ENCODE assay signal across 14 cellular contexts in genomic region chr6:3296113-3296512, GRCh38.
"Had no signal": no experiment of that assay in that cellular context is flagged by ENCODE, and none has a peak within 500 bp of the region (broad histone marks: within the 10 kb centered on the region; RNA-seq: fewer than 3 reads in every experiment).

No MANE protein-coding gene starts in this region.

- H3K4me1 Mint-ChIP-seq: activated CD8-positive, alpha-beta memory T cell treated with anti-CD3 and anti-CD28 coated beads, Interleukin-2, amount 10 ng/mL, durations not matched to agents 7 days and 5 days; activated naive CD4-positive, alpha-beta T cell treated with anti-CD3 and anti-CD28 coated beads, Interleukin-2, amount 10 ng/mL, durations not matched to agents 7 days and 5 days; central memory CD8-positive, alpha-beta T cell had no signal

- H3K36me3 ChIP-seq: prostate gland, thyroid gland had no signal

- ATAC-seq: activated CD8-positive, alpha-beta memory T cell treated with anti-CD3 and anti-CD28 coated beads, Interleukin-2, amount 10 ng/mL, durations not matched to agents 7 days and 5 days; naive thymus-derived CD8-positive, alpha-beta T cell had no signal

- H3K9me3 ChIP-seq: body of pancreas, prostate gland, thyroid gland had no signal

- H3K27ac ChIP-seq: body of pancreas, prostate gland, thyroid gland had no signal

- H3K36me3 Mint-ChIP-seq: activated CD8-positive, alpha-beta memory T cell treated with anti-CD3 and anti-CD28 coated beads, Interleukin-2, amount 10 ng/mL, durations not matched to agents 7 days and 5 days; activated naive CD4-positive, alpha-beta T cell treated with anti-CD3 and anti-CD28 coated beads, Interleukin-2, amount 10 ng/mL, durations not matched to agents 7 days and 5 days; naive thymus-derived CD8-positive, alpha-beta T cell had no signal

- H3K9me3 Mint-ChIP-seq: activated naive CD4-positive, alpha-beta T cell treated with anti-CD3 and anti-CD28 coated beads, Interleukin-2, amount 10 ng/mL, durations not matched to agents 7 days and 5 days; central memory CD8-positive, alpha-beta T cell; dendritic cell treated with granulocyte-macrophage colony-stimulating factor and Interleukin-4, amounts not matched to agents 40 ng/mL and 50 ng/mL, for 4 days; naive thymus-derived CD8-positive, alpha-beta T cell had no signal

- H3K4me1 ChIP-seq: prostate gland, thyroid gland had no signal

- H3K27me3 ChIP-seq: body of pancreas, thyroid gland had no signal

- H3K4me3 ChIP-seq: body of pancreas, lung, prostate gland, thyroid gland had no signal

- H3K27me3 Mint-ChIP-seq: activated CD8-positive, alpha-beta memory T cell treated with anti-CD3 and anti-CD28 coated beads, Interleukin-2, amount 10 ng/mL, durations not matched to agents 7 days and 5 days; activated naive CD4-positive, alpha-beta T cell treated with anti-CD3 and anti-CD28 coated beads, Interleukin-2, amount 10 ng/mL, durations not matched to agents 7 days and 5 days had no signal

- DNase-seq: activated CD4-positive, alpha-beta T cell treated with anti-CD3 and anti-CD28 coated beads for 1 hour; activated CD4-positive, alpha-beta T cell treated with anti-CD3 and anti-CD28 coated beads, Interleukin-2, amount 50 U/mL, for 48 hours; activated CD8-positive, alpha-beta memory T cell treated with anti-CD3 and anti-CD28 coated beads, Interleukin-2, amount 10 ng/mL, durations not matched to agents 7 days and 5 days; erythroblast; kidney glomerular epithelial cell; naive thymus-derived CD8-positive, alpha-beta T cell; T-helper 9 cell had no signal

- H3K4me3 Mint-ChIP-seq: activated CD8-positive, alpha-beta memory T cell treated with anti-CD3 and anti-CD28 coated beads, Interleukin-2, amount 10 ng/mL, durations not matched to agents 7 days and 5 days; activated naive CD4-positive, alpha-beta T cell treated with anti-CD3 and anti-CD28 coated beads, Interleukin-2, amount 10 ng/mL, durations not matched to agents 7 days and 5 days; central memory CD8-positive, alpha-beta T cell; dendritic cell treated with granulocyte-macrophage colony-stimulating factor and Interleukin-4, amounts not matched to agents 40 ng/mL and 50 ng/mL, for 4 days; naive thymus-derived CD8-positive, alpha-beta T cell had no signal

- H3K27ac Mint-ChIP-seq: activated CD8-positive, alpha-beta memory T cell treated with anti-CD3 and anti-CD28 coated beads, Interleukin-2, amount 10 ng/mL, durations not matched to agents 7 days and 5 days; activated naive CD4-positive, alpha-beta T cell treated with anti-CD3 and anti-CD28 coated beads, Interleukin-2, amount 10 ng/mL, durations not matched to agents 7 days and 5 days; dendritic cell treated with granulocyte-macrophage colony-stimulating factor and Interleukin-4, amounts not matched to agents 40 ng/mL and 50 ng/mL, for 4 days had no signal
